1 cellular context compared by ENCODE assay signal in genomic region chr22:20517841-20518592, GRCh38.
TF ChIP-seq lines count a peak whose summit lies in the region.

No MANE protein-coding gene starts in this region.

TF ChIP-seq in HepG2, 621 proteins besides CTCF, POLR2A, EP300 and RAD21:
- no peak for TF ChIP-seq SMAD9 (CRISPR knock-in tag; IDR thresholded peaks at IDR 0.05)
- TF ChIP-seq SOX5 (CRISPR knock-in tag; IDR thresholded peaks at IDR 0.05; ENCODE audit: borderline replicate concordance): no peak
- TF ChIP-seq ZNF781 (CRISPR knock-in tag; IDR thresholded peaks at IDR 0.05; ENCODE audit: borderline replicate concordance, not compliant biosample characterization): no peak
- no peak for TF ChIP-seq KDM3A (CRISPR knock-in tag; IDR thresholded peaks at IDR 0.05; ENCODE audit: low read depth)
- TF ChIP-seq, protein P1, sequence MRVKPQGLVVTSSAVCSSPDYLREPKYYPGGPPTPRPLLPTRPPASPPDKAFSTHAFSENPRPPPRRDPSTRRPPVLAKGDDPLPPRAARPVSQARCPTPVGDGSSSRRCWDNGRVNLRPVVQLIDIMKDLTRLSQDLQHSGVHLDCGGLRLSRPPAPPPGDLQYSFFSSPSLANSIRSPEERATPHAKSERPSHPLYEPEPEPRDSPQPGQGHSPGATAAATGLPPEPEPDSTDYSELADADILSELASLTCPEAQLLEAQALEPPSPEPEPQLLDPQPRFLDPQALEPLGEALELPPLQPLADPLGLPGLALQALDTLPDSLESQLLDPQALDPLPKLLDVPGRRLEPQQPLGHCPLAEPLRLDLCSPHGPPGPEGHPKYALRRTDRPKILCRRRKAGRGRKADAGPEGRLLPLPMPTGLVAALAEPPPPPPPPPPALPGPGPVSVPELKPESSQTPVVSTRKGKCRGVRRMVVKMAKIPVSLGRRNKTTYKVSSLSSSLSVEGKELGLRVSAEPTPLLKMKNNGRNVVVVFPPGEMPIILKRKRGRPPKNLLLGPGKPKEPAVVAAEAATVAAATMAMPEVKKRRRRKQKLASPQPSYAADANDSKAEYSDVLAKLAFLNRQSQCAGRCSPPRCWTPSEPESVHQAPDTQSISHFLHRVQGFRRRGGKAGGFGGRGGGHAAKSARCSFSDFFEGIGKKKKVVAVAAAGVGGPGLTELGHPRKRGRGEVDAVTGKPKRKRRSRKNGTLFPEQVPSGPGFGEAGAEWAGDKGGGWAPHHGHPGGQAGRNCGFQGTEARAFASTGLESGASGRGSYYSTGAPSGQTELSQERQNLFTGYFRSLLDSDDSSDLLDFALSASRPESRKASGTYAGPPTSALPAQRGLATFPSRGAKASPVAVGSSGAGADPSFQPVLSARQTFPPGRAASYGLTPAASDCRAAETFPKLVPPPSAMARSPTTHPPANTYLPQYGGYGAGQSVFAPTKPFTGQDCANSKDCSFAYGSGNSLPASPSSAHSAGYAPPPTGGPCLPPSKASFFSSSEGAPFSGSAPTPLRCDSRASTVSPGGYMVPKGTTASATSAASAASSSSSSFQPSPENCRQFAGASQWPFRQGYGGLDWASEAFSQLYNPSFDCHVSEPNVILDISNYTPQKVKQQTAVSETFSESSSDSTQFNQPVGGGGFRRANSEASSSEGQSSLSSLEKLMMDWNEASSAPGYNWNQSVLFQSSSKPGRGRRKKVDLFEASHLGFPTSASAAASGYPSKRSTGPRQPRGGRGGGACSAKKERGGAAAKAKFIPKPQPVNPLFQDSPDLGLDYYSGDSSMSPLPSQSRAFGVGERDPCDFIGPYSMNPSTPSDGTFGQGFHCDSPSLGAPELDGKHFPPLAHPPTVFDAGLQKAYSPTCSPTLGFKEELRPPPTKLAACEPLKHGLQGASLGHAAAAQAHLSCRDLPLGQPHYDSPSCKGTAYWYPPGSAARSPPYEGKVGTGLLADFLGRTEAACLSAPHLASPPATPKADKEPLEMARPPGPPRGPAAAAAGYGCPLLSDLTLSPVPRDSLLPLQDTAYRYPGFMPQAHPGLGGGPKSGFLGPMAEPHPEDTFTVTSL (CRISPR knock-in tag; IDR thresholded peaks at IDR 0.05; ENCODE audit: borderline replicate concordance): no peak
